2 cellular contexts compared by ENCODE assay signal in genomic region chr7:155810607-155811559, GRCh38.
TF ChIP-seq lines count a peak whose summit lies in the region.

No MANE protein-coding gene starts in this region.

TF ChIP-seq in A549, 52 proteins besides CTCF, POLR2A, EP300 and RAD21 (continued from another document):
- no peak for TF ChIP-seq NR3C1 (IDR thresholded peaks at IDR 0.05)
- 0 out of 4 replicates have a peak, but pooled peaks of 1 of the 2 experiments have one; percentile 37 for TF ChIP-seq CEBPB (IDR thresholded peaks at IDR 0.05)
- no peak for TF ChIP-seq KDM5A (IDR thresholded peaks at IDR 0.05)
- TF ChIP-seq SREBF2 (IDR thresholded peaks at IDR 0.05), result no peak

TF ChIP-seq in IMR-90, 13 proteins besides CTCF, POLR2A, EP300 and RAD21 (continued from another document):
- TF ChIP-seq BHLHE40 (IDR thresholded peaks at IDR 0.05; ENCODE audit: low read depth, low read length) (no peak), MXI1 (IDR thresholded peaks at IDR 0.05; ENCODE audit: borderline replicate concordance, low read depth, low read length) (no peak), CEBPB (IDR thresholded peaks at IDR 0.05; ENCODE audit: low read depth, low read length) (0 out of 2 replicates have a peak, but pooled peaks have one; percentile 20), SMC3 (IDR thresholded peaks at IDR 0.05; ENCODE audit: low read depth, low read length) (no peak), CHD1 (IDR thresholded peaks at IDR 0.05; ENCODE audit: low read depth, low read length) (no peak), MAFK (IDR thresholded peaks at IDR 0.05; ENCODE audit: low read depth, low read length) (no peak)
